1 cellular context compared by ENCODE assay signal in the genomic region with DNA sequence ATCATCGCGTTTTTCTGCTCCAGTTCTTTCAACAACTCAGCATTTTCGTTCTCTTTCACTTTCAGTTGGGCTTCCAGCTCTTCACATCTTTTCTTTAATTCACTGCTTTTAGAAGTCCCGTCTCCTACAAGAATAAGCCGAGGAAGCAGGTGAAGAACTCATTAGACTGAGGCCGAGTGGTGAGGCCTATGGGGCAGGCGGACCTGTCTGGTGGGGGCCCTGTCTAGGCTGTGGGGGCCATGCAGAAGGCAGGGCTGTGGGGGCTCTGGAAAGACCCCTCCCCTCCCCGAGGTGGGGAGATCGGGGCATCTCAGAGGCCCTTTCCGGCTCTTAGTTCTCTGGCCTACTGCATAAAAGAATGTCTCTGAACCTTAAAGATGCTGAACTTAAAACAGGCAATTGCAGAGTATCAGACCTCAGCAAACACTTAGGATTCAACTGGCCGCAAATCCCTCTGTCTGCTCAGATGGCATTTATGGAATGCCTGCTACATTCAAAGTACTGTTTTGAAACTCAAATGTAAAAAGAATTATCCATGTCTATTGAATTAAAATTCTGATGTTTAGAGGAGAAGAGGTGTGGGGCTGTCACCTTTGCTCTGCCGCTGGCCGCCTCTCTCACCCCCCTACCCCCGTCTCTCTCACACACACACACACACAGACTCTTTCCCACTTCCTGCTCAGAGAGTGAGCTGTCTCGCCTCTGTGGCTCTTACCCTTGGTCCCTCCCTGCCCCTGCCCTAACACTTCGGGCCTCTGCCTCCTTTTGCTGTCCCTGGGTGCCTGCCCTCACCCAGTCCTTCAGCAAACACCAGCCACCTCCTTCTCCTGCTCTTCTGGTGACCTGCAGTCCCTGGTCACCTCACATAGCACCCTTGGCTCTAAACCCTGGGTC.
TF ChIP-seq lines count a peak whose summit lies in the region.

No MANE protein-coding gene starts in this region.

TF ChIP-seq in GM12878, 131 proteins besides CTCF, POLR2A, EP300 and RAD21:
- TF ChIP-seq CHD2 (IDR thresholded peaks at IDR 0.05; ENCODE audit: borderline replicate concordance, low read depth, low read length) (no peak), YBX1 (IDR thresholded peaks at IDR 0.05) (no peak), SMAD5 (IDR thresholded peaks at IDR 0.05; ENCODE audit: low read depth) (no peak), NFXL1 (IDR thresholded peaks at IDR 0.05; ENCODE audit: borderline replicate concordance) (no peak), ATF7 (IDR thresholded peaks at IDR 0.05; ENCODE audit: low read depth) (no peak), TCF3 (IDR thresholded peaks at IDR 0.05; ENCODE audit: borderline replicate concordance, insufficient read depth, low read depth, low read length) (no peak), ETV6 (conservative IDR thresholded peaks at IDR 0.05 in 1 of 2, IDR thresholded peaks at IDR 0.05 in 1 of 2; ENCODE audit: borderline replicate concordance in 1 of 2, low read depth in 1 of 2) (no peak), WRNIP1 (IDR thresholded peaks at IDR 0.05; ENCODE audit: borderline replicate concordance, low read depth, low read length) (no peak), KLF5 (IDR thresholded peaks at IDR 0.05; ENCODE audit: partially characterized antibody) (no peak), EED (IDR thresholded peaks at IDR 0.05; ENCODE audit: low read depth) (no peak), IRF4 (IDR thresholded peaks at IDR 0.05; ENCODE audit: low read depth, low read length) (0 out of 2 replicates have a peak, but pooled peaks have one; percentile 27), RUNX3 (IDR thresholded peaks at IDR 0.05; ENCODE audit: low read length) (peak; percentile 57), BRCA1 (IDR thresholded peaks at IDR 0.05; ENCODE audit: low read depth, low read length) (no peak)
- TF ChIP-seq, protein P1, sequence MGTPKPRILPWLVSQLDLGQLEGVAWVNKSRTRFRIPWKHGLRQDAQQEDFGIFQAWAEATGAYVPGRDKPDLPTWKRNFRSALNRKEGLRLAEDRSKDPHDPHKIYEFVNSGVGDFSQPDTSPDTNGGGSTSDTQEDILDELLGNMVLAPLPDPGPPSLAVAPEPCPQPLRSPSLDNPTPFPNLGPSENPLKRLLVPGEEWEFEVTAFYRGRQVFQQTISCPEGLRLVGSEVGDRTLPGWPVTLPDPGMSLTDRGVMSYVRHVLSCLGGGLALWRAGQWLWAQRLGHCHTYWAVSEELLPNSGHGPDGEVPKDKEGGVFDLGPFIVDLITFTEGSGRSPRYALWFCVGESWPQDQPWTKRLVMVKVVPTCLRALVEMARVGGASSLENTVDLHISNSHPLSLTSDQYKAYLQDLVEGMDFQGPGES (IDR thresholded peaks at IDR 0.05): no peak
- TF ChIP-seq, protein P2, sequence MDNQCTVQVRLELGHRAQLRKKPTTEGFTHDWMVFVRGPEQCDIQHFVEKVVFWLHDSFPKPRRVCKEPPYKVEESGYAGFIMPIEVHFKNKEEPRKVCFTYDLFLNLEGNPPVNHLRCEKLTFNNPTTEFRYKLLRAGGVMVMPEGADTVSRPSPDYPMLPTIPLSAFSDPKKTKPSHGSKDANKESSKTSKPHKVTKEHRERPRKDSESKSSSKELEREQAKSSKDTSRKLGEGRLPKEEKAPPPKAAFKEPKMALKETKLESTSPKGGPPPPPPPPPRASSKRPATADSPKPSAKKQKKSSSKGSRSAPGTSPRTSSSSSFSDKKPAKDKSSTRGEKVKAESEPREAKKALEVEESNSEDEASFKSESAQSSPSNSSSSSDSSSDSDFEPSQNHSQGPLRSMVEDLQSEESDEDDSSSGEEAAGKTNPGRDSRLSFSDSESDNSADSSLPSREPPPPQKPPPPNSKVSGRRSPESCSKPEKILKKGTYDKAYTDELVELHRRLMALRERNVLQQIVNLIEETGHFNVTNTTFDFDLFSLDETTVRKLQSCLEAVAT (IDR thresholded peaks at IDR 0.05): no peak
- TF ChIP-seq, protein P3, sequence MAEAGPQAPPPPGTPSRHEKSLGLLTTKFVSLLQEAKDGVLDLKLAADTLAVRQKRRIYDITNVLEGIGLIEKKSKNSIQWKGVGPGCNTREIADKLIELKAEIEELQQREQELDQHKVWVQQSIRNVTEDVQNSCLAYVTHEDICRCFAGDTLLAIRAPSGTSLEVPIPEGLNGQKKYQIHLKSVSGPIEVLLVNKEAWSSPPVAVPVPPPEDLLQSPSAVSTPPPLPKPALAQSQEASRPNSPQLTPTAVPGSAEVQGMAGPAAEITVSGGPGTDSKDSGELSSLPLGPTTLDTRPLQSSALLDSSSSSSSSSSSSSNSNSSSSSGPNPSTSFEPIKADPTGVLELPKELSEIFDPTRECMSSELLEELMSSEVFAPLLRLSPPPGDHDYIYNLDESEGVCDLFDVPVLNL (IDR thresholded peaks at IDR 0.05; ENCODE audit: low read depth, low read length): no peak
- TF ChIP-seq, protein P4, sequence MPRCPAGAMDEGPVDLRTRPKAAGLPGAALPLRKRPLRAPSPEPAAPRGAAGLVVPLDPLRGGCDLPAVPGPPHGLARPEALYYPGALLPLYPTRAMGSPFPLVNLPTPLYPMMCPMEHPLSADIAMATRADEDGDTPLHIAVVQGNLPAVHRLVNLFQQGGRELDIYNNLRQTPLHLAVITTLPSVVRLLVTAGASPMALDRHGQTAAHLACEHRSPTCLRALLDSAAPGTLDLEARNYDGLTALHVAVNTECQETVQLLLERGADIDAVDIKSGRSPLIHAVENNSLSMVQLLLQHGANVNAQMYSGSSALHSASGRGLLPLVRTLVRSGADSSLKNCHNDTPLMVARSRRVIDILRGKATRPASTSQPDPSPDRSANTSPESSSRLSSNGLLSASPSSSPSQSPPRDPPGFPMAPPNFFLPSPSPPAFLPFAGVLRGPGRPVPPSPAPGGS (IDR thresholded peaks at IDR 0.05; ENCODE audit: borderline replicate concordance, insufficient read depth, low read depth, low read length, poor library complexity, severe bottlenecking): no peak
